ENCODE assay signal across 32 cellular contexts in genomic region chr15:60690350-60690961, GRCh38.
"Had no signal": no experiment of that assay in that cellular context is flagged by ENCODE, and none has a peak within 500 bp of the region (broad histone marks: within the 10 kb centered on the region; RNA-seq: fewer than 3 reads in every experiment).

No MANE protein-coding gene starts in this region.

- H3K4me3 ChIP-seq: ovary, psoas muscle, skin epidermis, smooth muscle cell, spleen, suprapubic skin, testis, tibial artery, transverse colon, upper lobe of right lung, uterus had no signal

- H3K9me3 ChIP-seq: ovary, psoas muscle, spleen, suprapubic skin, testis, tibial artery, transverse colon, upper lobe of right lung, uterus had no signal

- H3K36me3 ChIP-seq: ovary, spleen, suprapubic skin, tibial artery, transverse colon, upper lobe of right lung, uterus had no signal

- H3K27ac ChIP-seq: ovary, parathyroid adenoma, psoas muscle, skin epidermis, spleen, suprapubic skin, testis, tibial artery, transverse colon, upper lobe of right lung, uterus had no signal

- H3K27me3 ChIP-seq: ovary, spleen, suprapubic skin, testis, tibial artery, transverse colon, upper lobe of right lung, uterus had no signal

- H3K4me2 ChIP-seq: smooth muscle cell had no signal

- H3K36me3 Mint-ChIP-seq: naive thymus-derived CD8-positive, alpha-beta T cell; natural killer cell treated with Interleukin-12 subunit alpha and Interleukin-12 subunit beta and Interleukin-15 and Interleukin-18, amount 100 ng/mL, for 72 hours; stimulated activated memory B cell treated with anti-CD40 and anti-IgM and Interleukin-4, amounts not matched to agents 10 μg/mL and 1 μg/mL and 100 μg/mL, for 72 hours; type B pancreatic cell had no signal

- H3K4me3 Mint-ChIP-seq: naive thymus-derived CD8-positive, alpha-beta T cell; natural killer cell treated with Interleukin-12 subunit alpha and Interleukin-12 subunit beta and Interleukin-15 and Interleukin-18, amount 100 ng/mL, for 72 hours; nephron progenitor cell; neural crest cell; stimulated activated memory B cell treated with anti-CD40 and anti-IgM and Interleukin-4, amounts not matched to agents 10 μg/mL and 1 μg/mL and 100 μg/mL, for 72 hours; stimulated activated naive CD8-positive, alpha-beta T cell treated with anti-CD3 and anti-CD28 coated beads, Interleukin-15, amount 100 ng/mL, for 72 hours; type B pancreatic cell had no signal

- H3K27me3 Mint-ChIP-seq: naive thymus-derived CD8-positive, alpha-beta T cell; stimulated activated memory B cell treated with anti-CD40 and anti-IgM and Interleukin-4, amounts not matched to agents 10 μg/mL and 1 μg/mL and 100 μg/mL, for 72 hours had no signal

- H3K27ac Mint-ChIP-seq: natural killer cell treated with Interleukin-12 subunit alpha and Interleukin-12 subunit beta and Interleukin-15 and Interleukin-18, amount 100 ng/mL, for 72 hours; nephron progenitor cell; progenitor cell of endocrine pancreas; stimulated activated memory B cell treated with anti-CD40 and anti-IgM and Interleukin-4, amounts not matched to agents 10 μg/mL and 1 μg/mL and 100 μg/mL, for 72 hours; stimulated activated naive CD8-positive, alpha-beta T cell treated with anti-CD3 and anti-CD28 coated beads, Interleukin-15, amount 100 ng/mL, for 72 hours; type B pancreatic cell had no signal

- H2AFZ ChIP-seq: parathyroid adenoma had no signal

- H3K4me1 ChIP-seq: parathyroid adenoma, psoas muscle, suprapubic skin, tibial artery, upper lobe of right lung, uterus had no signal

- DNase-seq: naive thymus-derived CD8-positive, alpha-beta T cell; nephron progenitor cell; occipital lobe; ovary; posterior cingulate gyrus; psoas muscle; right cardiac atrium; spleen; stimulated activated CD4-positive, alpha-beta T cell treated with anti-CD3 and anti-CD28 coated beads, Interleukin-12 subunit alpha, Interleukin-12 subunit beta, amount 100 ng/mL, for 4 hours; stimulated activated CD4-positive, alpha-beta T cell treated with anti-CD3 and anti-CD28 coated beads, Interleukin-1b, Interleukin-23, amount 100 ng/mL, for 48 hours; stimulated activated CD4-positive, alpha-beta T cell treated with anti-CD3 and anti-CD28 coated beads, Interleukin-4, amount 100 ng/mL, for 1 hour; stimulated activated CD4-positive, alpha-beta T cell treated with anti-CD3 and anti-CD28 coated beads, Interleukin-4, amount 100 ng/mL, for 4 hours; stimulated activated CD8-positive, alpha-beta memory T cell treated with anti-CD3 and anti-CD28 coated beads, Interleukin-4, amount 100 ng/mL, for 48 hours; stimulated activated naive CD4-positive, alpha-beta T cell; stimulated activated naive CD8-positive, alpha-beta T cell treated with anti-CD3 and anti-CD28 coated beads, Interleukin-15, amount 100 ng/mL, for 72 hours; stimulated activated naive CD8-positive, alpha-beta T cell treated with anti-CD3 and anti-CD28 coated beads, Interleukin-15, Interleukin-2, amounts not matched to agents 100 U/mL and 50 U/mL, for 24 hours; substantia nigra; testis; tibial artery; transverse colon; upper lobe of right lung; uterus had no signal

- ATAC-seq: naive thymus-derived CD8-positive, alpha-beta T cell; natural killer cell treated with Interleukin-12 subunit alpha and Interleukin-12 subunit beta and Interleukin-15 and Interleukin-18, amount 100 ng/mL, for 72 hours; right cardiac atrium; sciatic nerve; stimulated activated memory B cell treated with anti-CD40 and anti-IgM and Interleukin-4, amounts not matched to agents 10 μg/mL and 1 μg/mL and 100 μg/mL, for 72 hours; stimulated activated naive CD8-positive, alpha-beta T cell treated with anti-CD3 and anti-CD28 coated beads, Interleukin-15, amount 100 ng/mL, for 72 hours; stimulated activated naive CD8-positive, alpha-beta T cell treated with anti-CD3 and anti-CD28 coated beads, Interleukin-15, Interleukin-2, amounts not matched to agents 100 U/mL and 50 U/mL, for 24 hours; upper lobe of right lung had no signal

- H3K9ac ChIP-seq: parathyroid adenoma had no signal
